ENCODE assay signal across 8 cellular contexts in the genomic region with DNA sequence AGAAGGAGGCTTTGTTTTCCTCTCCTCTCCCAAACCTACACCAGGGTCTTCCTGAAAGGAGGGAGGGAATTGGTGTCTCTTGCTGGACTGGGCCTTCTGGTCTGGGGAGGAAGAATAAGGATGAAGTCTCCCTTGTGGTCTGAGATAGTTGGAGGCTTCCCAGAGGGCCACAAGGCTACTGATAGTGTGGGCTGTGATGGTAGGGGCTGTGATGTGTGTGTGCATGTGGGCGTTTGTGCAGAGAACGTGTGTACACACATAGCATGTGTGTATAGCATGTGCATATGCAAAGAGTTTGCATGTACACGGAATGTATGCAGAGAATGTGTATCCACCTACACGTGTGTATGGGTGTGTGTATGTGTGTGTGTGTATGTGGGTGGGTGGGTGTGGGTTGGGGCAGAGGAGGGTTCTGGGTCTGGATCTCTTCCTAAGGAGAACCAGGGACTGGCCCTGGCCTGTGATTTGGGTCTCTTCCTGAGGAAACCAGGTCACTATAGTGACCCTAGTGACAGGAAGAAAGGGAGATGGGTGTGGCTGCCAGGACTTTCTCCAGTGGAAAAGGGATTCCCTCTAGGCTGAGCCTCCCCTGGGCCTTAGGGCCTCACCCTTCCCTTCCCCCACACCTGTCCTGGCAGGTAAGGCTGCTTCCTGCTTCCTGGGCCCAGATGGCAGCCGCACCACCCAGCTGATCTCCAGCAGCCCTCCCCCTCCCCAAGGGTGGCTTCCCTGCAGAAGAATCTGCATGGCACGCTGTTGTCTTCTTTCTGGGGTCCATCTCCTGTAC. TPM values are rescaled to one million over a fixed set of nuclear protein-coding genes. Genes with fewer than 3 reads are reported as not detected.
A peak's percentile ranks its signal among the peaks of the same experiment; 100 is the strongest.
DNase-seq lines count a peak whose midpoint lies in the region; ATAC-seq and TF ChIP-seq lines count a peak whose summit lies in the region.

No MANE protein-coding gene starts in this region.

- H3K27me3 Mint-ChIP-seq in WTC11 (ENCODE audit: low read depth): no peaks in the 10 kb centered on the region
- no peaks in the 10 kb centered on the region for H3K27me3 Mint-ChIP-seq in stimulated activated naive B cell treated with anti-CD40 and anti-IgM and Interleukin-4, amounts not matched to agents 10 μg/mL and 1 μg/mL and 100 μg/mL, for 72 hours

- no CpG with 5 or more reads among the region's 6 CpGs for WGBS in iPS DF 6.9 (ENCODE audit: insufficient coverage, insufficient read length)

- H3K27ac ChIP-seq in iPS DF 6.9 (ENCODE audit: low read length): no peak overlapping the region

- H3K36me3 ChIP-seq in iPS DF 6.9 (ENCODE audit: control insufficient read depth, insufficient read depth, low read length): no peaks in the 10 kb centered on the region

- no peaks in the 10 kb centered on the region for H3K36me3 Mint-ChIP-seq in WTC11
- peaks cover 0 to 3% of the 10 kb centered on the region in 2 donors for H3K36me3 Mint-ChIP-seq in stimulated activated naive B cell treated with anti-CD40 and anti-IgM and Interleukin-4, amounts not matched to agents 10 μg/mL and 1 μg/mL and 100 μg/mL, for 72 hours

- ATAC-seq in WTC11 (peak; percentile 6), GM18861 (IDR thresholded peaks at IDR 0.05; ENCODE audit: unreplicated experiment) (no peak)
- no peak for ATAC-seq in stimulated activated naive B cell treated with anti-CD40 and anti-IgM and Interleukin-4, amounts not matched to agents 10 μg/mL and 1 μg/mL and 100 μg/mL, for 72 hours (replicated peaks)

- peak overlapping the region; percentile 69; the same call in 1 of the 2 replicates for H3K4me3 ChIP-seq in iPS DF 6.9 (ENCODE audit: low read length)

- POLR2A ChIA-PET in WTC11 (lab: Charles Lee): interaction anchor here (1.8 kb wide), 1 partner anchor 10 kb away, joined by 8 read pairs; no protein-coding TSS in a partner anchor

- peaks cover 58% of the 10 kb centered on the region for H3K4me1 Mint-ChIP-seq in WTC11
- H3K4me1 Mint-ChIP-seq in stimulated activated naive B cell treated with anti-CD40 and anti-IgM and Interleukin-4, amounts not matched to agents 10 μg/mL and 1 μg/mL and 100 μg/mL, for 72 hours: peaks cover 15 to 26% of the 10 kb centered on the region in 2 donors

- no peaks in the 10 kb centered on the region for H3K27me3 ChIP-seq in iPS DF 6.9 (ENCODE audit: control insufficient read depth, insufficient read depth, low read length)

- no peaks in the 10 kb centered on the region for H3K9me3 ChIP-seq in iPS DF 6.9 (ENCODE audit: control insufficient read depth, insufficient read depth, low read length)

- CTCF ChIA-PET in WTC11 (lab: Charles Lee): interaction anchor here (1.0 to 2.6 kb wide), 10 partner anchors 10 to 297 kb away, joined by 3 to 23 read pairs (median 6); partner anchors contain the start of genes HTD2 and RPP14

- TF ChIP-seq CTCF in WTC11 (IDR thresholded peaks at IDR 0.05): no peak

- H3K4me3 Mint-ChIP-seq in WTC11: peak overlapping the region; percentile 92
- peak overlapping the region; percentile 86 to 87 for H3K4me3 Mint-ChIP-seq in stimulated activated naive B cell treated with anti-CD40 and anti-IgM and Interleukin-4, amounts not matched to agents 10 μg/mL and 1 μg/mL and 100 μg/mL, for 72 hours

- H3K9me3 Mint-ChIP-seq in WTC11: no peaks in the 10 kb centered on the region
- no peaks in the 10 kb centered on the region for H3K9me3 Mint-ChIP-seq in stimulated activated naive B cell treated with anti-CD40 and anti-IgM and Interleukin-4, amounts not matched to agents 10 μg/mL and 1 μg/mL and 100 μg/mL, for 72 hours

- H3K4me1 ChIP-seq in iPS DF 6.9 (ENCODE audit: control insufficient read depth, insufficient read depth, low read length): peaks cover 6% of the 10 kb centered on the region; the same call in 1 of the 2 replicates

- DNase-seq in NCI-H82 (lab: John Stamatoyannopoulos, UW) (peak; percentile 28), NCI-H82 treated with DMSO at 0.1 percent for 48 hours (lab: John Stamatoyannopoulos, UW; ENCODE audit: unreplicated experiment) (no peak), WTC11 (ENCODE audit: low spot score) (peak; percentile 31), iPS DF 6.9 (ENCODE audit: low read depth, low spot score) (no peak), NCI-H128 (lab: John Stamatoyannopoulos, UW; ENCODE audit: unreplicated experiment) (no peak), occipital lobe (lab: John Stamatoyannopoulos, UW) (no peak)
- no peak for DNase-seq in stimulated activated naive B cell treated with anti-CD40 and anti-IgM and Interleukin-4, amounts not matched to agents 10 μg/mL and 1 μg/mL and 100 μg/mL, for 72 hours

- H3K27ac Mint-ChIP-seq in WTC11: peak overlapping the region; percentile 54
- no peak overlapping the region for H3K27ac Mint-ChIP-seq in stimulated activated naive B cell treated with anti-CD40 and anti-IgM and Interleukin-4, amounts not matched to agents 10 μg/mL and 1 μg/mL and 100 μg/mL, for 72 hours

TF ChIP-seq in WTC11, 78 proteins besides CTCF, POLR2A, EP300 and RAD21:
- TF ChIP-seq MYBL2 (CRISPR knock-in tag; IDR thresholded peaks at IDR 0.05) (no peak), USF2 (CRISPR knock-in tag; IDR thresholded peaks at IDR 0.05) (peak; percentile 8; the same call in 1 of the 2 replicates), ESRRA (CRISPR knock-in tag; IDR thresholded peaks at IDR 0.05; ENCODE audit: borderline replicate concordance) (no peak)
- TF ChIP-seq, protein P1, sequence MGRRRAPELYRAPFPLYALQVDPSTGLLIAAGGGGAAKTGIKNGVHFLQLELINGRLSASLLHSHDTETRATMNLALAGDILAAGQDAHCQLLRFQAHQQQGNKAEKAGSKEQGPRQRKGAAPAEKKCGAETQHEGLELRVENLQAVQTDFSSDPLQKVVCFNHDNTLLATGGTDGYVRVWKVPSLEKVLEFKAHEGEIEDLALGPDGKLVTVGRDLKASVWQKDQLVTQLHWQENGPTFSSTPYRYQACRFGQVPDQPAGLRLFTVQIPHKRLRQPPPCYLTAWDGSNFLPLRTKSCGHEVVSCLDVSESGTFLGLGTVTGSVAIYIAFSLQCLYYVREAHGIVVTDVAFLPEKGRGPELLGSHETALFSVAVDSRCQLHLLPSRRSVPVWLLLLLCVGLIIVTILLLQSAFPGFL (CRISPR knock-in tag; IDR thresholded peaks at IDR 0.05; ENCODE audit: borderline replicate concordance): no peak
- TF ChIP-seq, protein P2, sequence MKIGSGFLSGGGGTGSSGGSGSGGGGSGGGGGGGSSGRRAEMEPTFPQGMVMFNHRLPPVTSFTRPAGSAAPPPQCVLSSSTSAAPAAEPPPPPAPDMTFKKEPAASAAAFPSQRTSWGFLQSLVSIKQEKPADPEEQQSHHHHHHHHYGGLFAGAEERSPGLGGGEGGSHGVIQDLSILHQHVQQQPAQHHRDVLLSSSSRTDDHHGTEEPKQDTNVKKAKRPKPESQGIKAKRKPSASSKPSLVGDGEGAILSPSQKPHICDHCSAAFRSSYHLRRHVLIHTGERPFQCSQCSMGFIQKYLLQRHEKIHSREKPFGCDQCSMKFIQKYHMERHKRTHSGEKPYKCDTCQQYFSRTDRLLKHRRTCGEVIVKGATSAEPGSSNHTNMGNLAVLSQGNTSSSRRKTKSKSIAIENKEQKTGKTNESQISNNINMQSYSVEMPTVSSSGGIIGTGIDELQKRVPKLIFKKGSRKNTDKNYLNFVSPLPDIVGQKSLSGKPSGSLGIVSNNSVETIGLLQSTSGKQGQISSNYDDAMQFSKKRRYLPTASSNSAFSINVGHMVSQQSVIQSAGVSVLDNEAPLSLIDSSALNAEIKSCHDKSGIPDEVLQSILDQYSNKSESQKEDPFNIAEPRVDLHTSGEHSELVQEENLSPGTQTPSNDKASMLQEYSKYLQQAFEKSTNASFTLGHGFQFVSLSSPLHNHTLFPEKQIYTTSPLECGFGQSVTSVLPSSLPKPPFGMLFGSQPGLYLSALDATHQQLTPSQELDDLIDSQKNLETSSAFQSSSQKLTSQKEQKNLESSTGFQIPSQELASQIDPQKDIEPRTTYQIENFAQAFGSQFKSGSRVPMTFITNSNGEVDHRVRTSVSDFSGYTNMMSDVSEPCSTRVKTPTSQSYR (CRISPR knock-in tag; IDR thresholded peaks at IDR 0.05): peak; percentile 54; the same call in 1 of the 2 replicates

RNA-seq across cellular contexts. Expression of gene FLNB, which starts 1.7 kb away (rescaled TPM):
- total RNA-seq in WTC11 (2021) (107 to 127 TPM (median 107 TPM) in 3 replicates), occipital lobe (27.6 TPM)

Comparison
In these comparisons a context has a peak if more than half of its experiments do, and no peak if none do; other contexts are left out.
1. DNase-seq: peak in NCI-H82 (single experiment) and WTC11 (single experiment); none in NCI-H82 treated with DMSO at 0.1 percent for 48 hours (single experiment), iPS DF 6.9 (single experiment), stimulated activated naive B cell treated with anti-CD40 and anti-IgM and Interleukin-4, amounts not matched to agents 10 μg/mL and 1 μg/mL and 100 μg/mL, for 72 hours (single experiment), NCI-H128 (single experiment) and occipital lobe (single experiment).